Comparison of ENCODE assay signal across 34 cellular contexts in genomic region chr5:128257096-128257495, GRCh38.
"Had no signal": no experiment of that assay in that cellular context is flagged by ENCODE, and none has a peak within 500 bp of the region (broad histone marks: within the 10 kb centered on the region; RNA-seq: fewer than 3 reads in every experiment).

No MANE protein-coding gene starts in this region.

- H3K4me3 ChIP-seq: ascending aorta, MG63, Peyer's patch, SJSA1 had no signal

- H3K36me3 Mint-ChIP-seq: activated naive CD8-positive, alpha-beta T cell treated with anti-CD3 and anti-CD28 coated beads for 36 hours; T-cell had no signal

- H3K27ac Mint-ChIP-seq: activated CD4-positive, alpha-beta T cell treated with anti-CD3 and anti-CD28 coated beads, Interleukin-2, amount 10 ng/mL, durations not matched to agents 24 days and 14 days; activated CD8-positive, alpha-beta T cell treated with anti-CD3 and anti-CD28 coated beads for 36 hours; activated naive CD8-positive, alpha-beta T cell treated with anti-CD3 and anti-CD28 coated beads for 36 hours; activated T-cell treated with anti-CD3 and anti-CD28 coated beads, Interleukin-2, amount 50 U/mL, for 72 hours; activated T-helper 17 cell treated with anti-CD3 and anti-CD28 coated beads, Interleukin-2, amount 50 U/mL, for 72 hours; T-cell; T-helper 17 cell had no signal

- H3K4me1 Mint-ChIP-seq: activated CD4-positive, alpha-beta T cell treated with anti-CD3 and anti-CD28 coated beads, Interleukin-2, amount 10 ng/mL, durations not matched to agents 24 days and 14 days; activated naive CD8-positive, alpha-beta T cell treated with anti-CD3 and anti-CD28 coated beads for 36 hours; activated T-helper 17 cell treated with anti-CD3 and anti-CD28 coated beads, Interleukin-2, amount 50 U/mL, for 72 hours; T-cell; T-helper 17 cell had no signal

- H3K36me3 ChIP-seq: ascending aorta, MG63, Peyer's patch, SJSA1 had no signal

- DNase-seq: activated CD4-positive, alpha-beta T cell treated with anti-CD3 and anti-CD28 coated beads, Interleukin-2, amount 10 ng/mL, durations not matched to agents 24 days and 14 days; activated CD4-positive, alpha-beta T cell treated with anti-CD3 and anti-CD28 coated beads, Interleukin-2, amount 50 U/mL, for 4 hours; activated CD8-positive, alpha-beta T cell treated with anti-CD3 and anti-CD28 coated beads for 36 hours; activated effector memory CD4-positive, alpha-beta T cell treated with anti-CD3 and anti-CD28 coated beads, Interleukin-2, amount 50 U/mL, for 16 hours; activated naive CD4-positive, alpha-beta T cell; activated naive CD4-positive, alpha-beta T cell treated with anti-CD3 and anti-CD28 coated beads, Interleukin-2, amount 50 U/mL, for 16 hours; activated naive CD8-positive, alpha-beta T cell treated with anti-CD3 and anti-CD28 coated beads for 36 hours; activated T-cell treated with anti-CD3 and anti-CD28 coated beads, Interleukin-2, amount 50 U/mL, for 1 hour; activated T-cell treated with anti-CD3 and anti-CD28 coated beads, Interleukin-2, amount 50 U/mL, for 72 hours; amygdala; caudate nucleus; cerebellar nuclear complex; Kasumi-1; KG1; MG63; NCI-H1092; NCI-H1436 treated with DMSO at 0.1 percent for 48 hours; NCI-H187; NCI-H2081; NCI-H2171 treated with DMSO at 0.1 percent for 48 hours; NCI-H2227 treated with DMSO at 0.1 percent for 48 hours; NCI-H446 treated with DMSO at 0.1 percent for 48 hours; NCI-H524; PC-3; Peyer's patch; RPMI8226; SHP77 treated with DMSO at 0.1 percent for 48 hours; T-cell; T-helper 17 cell; T-helper 9 cell had no signal

- H3K4me3 Mint-ChIP-seq: activated CD4-positive, alpha-beta T cell treated with anti-CD3 and anti-CD28 coated beads, Interleukin-2, amount 10 ng/mL, durations not matched to agents 24 days and 14 days; activated CD8-positive, alpha-beta T cell treated with anti-CD3 and anti-CD28 coated beads for 36 hours; activated naive CD8-positive, alpha-beta T cell treated with anti-CD3 and anti-CD28 coated beads for 36 hours; activated T-cell treated with anti-CD3 and anti-CD28 coated beads, Interleukin-2, amount 50 U/mL, for 72 hours; activated T-helper 17 cell treated with anti-CD3 and anti-CD28 coated beads, Interleukin-2, amount 50 U/mL, for 72 hours; T-cell; T-helper 17 cell had no signal

- H3K27me3 Mint-ChIP-seq: activated CD4-positive, alpha-beta T cell treated with anti-CD3 and anti-CD28 coated beads, Interleukin-2, amount 10 ng/mL, durations not matched to agents 24 days and 14 days; activated naive CD8-positive, alpha-beta T cell treated with anti-CD3 and anti-CD28 coated beads for 36 hours had no signal

- H3K9me3 Mint-ChIP-seq: activated CD4-positive, alpha-beta T cell treated with anti-CD3 and anti-CD28 coated beads, Interleukin-2, amount 10 ng/mL, durations not matched to agents 24 days and 14 days; activated CD8-positive, alpha-beta T cell treated with anti-CD3 and anti-CD28 coated beads for 36 hours; activated naive CD8-positive, alpha-beta T cell treated with anti-CD3 and anti-CD28 coated beads for 36 hours; activated T-cell treated with anti-CD3 and anti-CD28 coated beads, Interleukin-2, amount 50 U/mL, for 72 hours had no signal

- H3K9me3 ChIP-seq: ascending aorta, Peyer's patch, SJSA1 had no signal

- H3K27ac ChIP-seq: ascending aorta, Peyer's patch, SJSA1 had no signal

- ATAC-seq: activated CD8-positive, alpha-beta T cell treated with anti-CD3 and anti-CD28 coated beads for 36 hours; activated T-cell treated with anti-CD3 and anti-CD28 coated beads, Interleukin-2, amount 50 U/mL, for 72 hours; activated T-helper 17 cell treated with anti-CD3 and anti-CD28 coated beads, Interleukin-2, amount 50 U/mL, for 72 hours; PC-3; SK-N-SH treated with all-trans-retinoic acid at 6 μM for 48 hours; T-cell; T-helper 17 cell had no signal
